In genomic region chr6:73078333-73078732, GRCh38 we compare ENCODE assay signal across 18 cellular contexts.
A peak's percentile ranks its signal among the peaks of the same experiment; 100 is the strongest.
DNase-seq lines count a peak whose midpoint lies in the region; ATAC-seq, FAIRE-seq and TF ChIP-seq lines count a peak whose summit lies in the region.
"Had no signal": no experiment of that assay in that cellular context is flagged by ENCODE, and none has a peak within 500 bp of the region (broad histone marks: within the 10 kb centered on the region; RNA-seq: fewer than 3 reads in every experiment).

No MANE protein-coding gene starts in this region.

- no peak overlapping the region for H3K4ac ChIP-seq in mesendoderm (ENCODE audit: low read depth, low read length)

- H3K4me3 ChIP-seq in A549 (no peak overlapping the region), Panc1 (ENCODE audit: low read depth in 2 of 2, low read length in 2 of 2) (no peak overlapping the region), smooth muscle cell (no peak overlapping the region), mesendoderm (ENCODE audit: low read length) (no peak overlapping the region)

- DNase-seq in A549 (ENCODE audit: low read depth in 1 of 2, low spot score in 1 of 2) (no peak), NCI-H526 (lab: John Stamatoyannopoulos, UW) (peak; percentile 20 to 44), Panc1 (ENCODE audit: low read depth, low spot score) (no peak), smooth muscle cell (lab: John Stamatoyannopoulos, UW; ENCODE audit: unreplicated experiment) (no peak), mesendoderm (no peak), NCI-H510A (lab: John Stamatoyannopoulos, UW) (no peak), ureter (ENCODE audit: low spot score) (no peak)
- DNase-seq: C1 segment of cervical spinal cord; Calu3; CD4-positive, alpha-beta memory T cell; COR-L47; DND-41; GOT3; H7; HCEC 1CT had no signal

- H3K4me1 ChIP-seq in A549 (peaks cover 69% of the 10 kb centered on the region), Panc1 (ENCODE audit: control insufficient read depth, insufficient read depth, low read length) (peaks cover 19% of the 10 kb centered on the region), smooth muscle cell (ENCODE audit: low read depth) (peaks cover 13% of the 10 kb centered on the region), mesendoderm (ENCODE audit: control insufficient read depth, low read depth, low read length) (no peaks in the 10 kb centered on the region)

- no peak overlapping the region for H2BK120ac ChIP-seq in mesendoderm (ENCODE audit: low read depth, low read length)

- TF ChIP-seq EP300 in A549 (IDR thresholded peaks at IDR 0.05) = no peak

- peaks cover 17% of the 10 kb centered on the region for H3F3A ChIP-seq in smooth muscle cell (ENCODE audit: low read depth)

- H2AK5ac ChIP-seq in mesendoderm (ENCODE audit: low read length) = no peak overlapping the region

- in situ Hi-C loops in Panc1 (cut with HindIII; ENCODE audit: low pct_unique_long_range_greater_than_20kb, low sequenced_read_pairs) = no loop called here

- TF ChIP-seq CTCF in A549 (IDR thresholded peaks at IDR 0.05) = no peak
- no peak for TF ChIP-seq CTCF in Panc1 (IDR thresholded peaks at IDR 0.05)
- TF ChIP-seq CTCF in smooth muscle cell (IDR thresholded peaks at IDR 0.05; ENCODE audit: borderline replicate concordance, insufficient read depth, poor library complexity, severe bottlenecking) = no peak

- no peak for TF ChIP-seq POLR2A in A549 (IDR thresholded peaks at IDR 0.05; ENCODE audit: low read length)

- no peak overlapping the region for H3K23ac ChIP-seq in mesendoderm (ENCODE audit: low read length)

- no peak overlapping the region for H3K9ac ChIP-seq in smooth muscle cell (ENCODE audit: low read depth)
- H3K9ac ChIP-seq in mesendoderm (ENCODE audit: low read length) = no peak overlapping the region

- no peak overlapping the region for H2BK5ac ChIP-seq in mesendoderm (ENCODE audit: low read length)

- CTCF ChIA-PET in A549 (lab: Yijun Ruan, JAX) (interaction anchor here (0.7 to 1.8 kb wide), 2 partner anchors 51 to 64 kb away, joined by 3 to 4 read pairs; no protein-coding TSS in a partner anchor), Panc1 (lab: Charles Lee) (no interaction called here)

- H3K56ac ChIP-seq in mesendoderm (ENCODE audit: low read length) = no peak overlapping the region

- H3K36me3 ChIP-seq in Panc1 (ENCODE audit: control insufficient read depth, insufficient read depth, low read length) = no peaks in the 10 kb centered on the region
- no peaks in the 10 kb centered on the region for H3K36me3 ChIP-seq in smooth muscle cell (ENCODE audit: low read depth)
- no peaks in the 10 kb centered on the region for H3K36me3 ChIP-seq in mesendoderm (ENCODE audit: control insufficient read depth, insufficient read depth, low read length)

- H3K79me1 ChIP-seq in mesendoderm (ENCODE audit: low read length) = no peaks in the 10 kb centered on the region

- BruUV-seq in Panc1 (replicated peaks; lab: Mats Ljungman, UMichigan) = no TSS peak

- no peak overlapping the region for H3K18ac ChIP-seq in mesendoderm (ENCODE audit: low read length)

- H4K20me1 ChIP-seq in smooth muscle cell (ENCODE audit: low read depth) = no peaks in the 10 kb centered on the region

- no peak overlapping the region for H2BK15ac ChIP-seq in mesendoderm (replicated peaks; ENCODE audit: low read depth)

- POLR2A ChIA-PET in A549 (lab: Yijun Ruan, JAX) = no interaction called here
- POLR2A ChIA-PET in Panc1 (lab: Charles Lee) = no interaction called here

- intact Hi-C loops in Panc1 (cut with micrococcal nuclease; ENCODE audit: unreplicated experiment) = no loop called here

- H3K9me3 ChIP-seq in A549 (no peaks in the 10 kb centered on the region), Panc1 (ENCODE audit: control insufficient read depth, insufficient read depth, low read depth, low read length) (no peaks in the 10 kb centered on the region), smooth muscle cell (replicated peaks; ENCODE audit: low read depth) (no peaks in the 10 kb centered on the region)

- no peaks in the 10 kb centered on the region for H3K27me3 ChIP-seq in Panc1 (ENCODE audit: control insufficient read depth, insufficient read depth, low read length)
- no peaks in the 10 kb centered on the region for H3K27me3 ChIP-seq in smooth muscle cell (ENCODE audit: low read depth)
- no peaks in the 10 kb centered on the region for H3K27me3 ChIP-seq in mesendoderm (ENCODE audit: insufficient read depth, low read length, poor library complexity)

- no peak overlapping the region for H4K5ac ChIP-seq in mesendoderm (ENCODE audit: low read length)

- TF ChIP-seq RAD21 in A549 (conservative IDR thresholded peaks at IDR 0.05 in 1 of 2, IDR thresholded peaks at IDR 0.05 in 1 of 2) = no peak

- no peak overlapping the region for H2AFZ ChIP-seq in smooth muscle cell (ENCODE audit: low read depth)

- ATAC-seq in A549 (no peak), Panc1 (no peak)

- H3K79me2 ChIP-seq in smooth muscle cell (ENCODE audit: low read depth) (no peaks in the 10 kb centered on the region), mesendoderm (ENCODE audit: control insufficient read depth, insufficient read depth, low read length) (no peaks in the 10 kb centered on the region)

- H3K27ac ChIP-seq in A549 = peak overlapping the region; percentile 51 to 82; a peak in 4 of 6 replicates
- H3K27ac ChIP-seq in Panc1 (ENCODE audit: low read length) = peak overlapping the region; percentile 46
- H3K27ac ChIP-seq in smooth muscle cell (ENCODE audit: low read depth) = peak overlapping the region; percentile 84
- no peak overlapping the region for H3K27ac ChIP-seq in mesendoderm (ENCODE audit: low read depth, low read length)
- H3K27ac ChIP-seq: 22Rv1 had no signal

- no peak overlapping the region for H3K4me2 ChIP-seq in A549
- H3K4me2 ChIP-seq in smooth muscle cell = no peak overlapping the region
- no peak overlapping the region for H3K4me2 ChIP-seq in mesendoderm (ENCODE audit: low read length)

- no peak for FAIRE-seq in A549 (lab: Jason Lieb, UNC)
- FAIRE-seq: G401.6, GM12892 had no signal

- H4K8ac ChIP-seq in mesendoderm (ENCODE audit: low read depth, low read length) = no peak overlapping the region

TF ChIP-seq in A549, 52 proteins besides CTCF, POLR2A, EP300 and RAD21:
- no peak for TF ChIP-seq ATOH8 (CRISPR knock-in tag; IDR thresholded peaks at IDR 0.05; ENCODE audit: low read depth)
- TF ChIP-seq EHMT2 (IDR thresholded peaks at IDR 0.05; ENCODE audit: low read depth) = no peak
- TF ChIP-seq HOXB5 (CRISPR knock-in tag; IDR thresholded peaks at IDR 0.05) = no peak
- TF ChIP-seq REST (IDR thresholded peaks at IDR 0.05) = no peak
- no peak for TF ChIP-seq MYC (IDR thresholded peaks at IDR 0.05; ENCODE audit: borderline replicate concordance, low read length)
- TF ChIP-seq SREBF2 (IDR thresholded peaks at IDR 0.05) = no peak
- no peak for TF ChIP-seq RFX5 (IDR thresholded peaks at IDR 0.05)
- no peak for TF ChIP-seq JUNB (IDR thresholded peaks at IDR 0.05)

Comparison
In these comparisons a context has a peak if more than half of its experiments do, and no peak if none do; other contexts are left out.
1. DNase-seq: peak in NCI-H526 (2 of 2); none in A549 (0 of 2), Panc1 (single experiment), smooth muscle cell (single experiment), mesendoderm (single experiment), NCI-H510A (single experiment) and ureter (single experiment).